17 cellular contexts compared by ENCODE assay signal in genomic region chr3:14363379-14363778, GRCh38.
"Had no signal": no experiment of that assay in that cellular context is flagged by ENCODE, and none has a peak within 500 bp of the region (broad histone marks: within the 10 kb centered on the region; RNA-seq: fewer than 3 reads in every experiment).

No MANE protein-coding gene starts in this region.

- H3K4me1 ChIP-seq: gastrocnemius medialis, prostate gland, right atrium auricular region, uterus had no signal

- ATAC-seq: gastrocnemius medialis; left lobe of liver; stimulated activated naive B cell treated with anti-CD40 and anti-IgM and Interleukin-4, amounts not matched to agents 10 μg/mL and 1 μg/mL and 100 μg/mL, for 72 hours had no signal

- H3K9ac ChIP-seq: neural progenitor cell had no signal

- H3K4me3 ChIP-seq: gastrocnemius medialis, lung, mucosa of descending colon, neural progenitor cell, prostate gland, right atrium auricular region, sigmoid colon, spleen, thoracic aorta, tibial nerve, upper lobe of right lung, uterus had no signal

- H3K27ac ChIP-seq: gastrocnemius medialis, neural progenitor cell, prostate gland, right atrium auricular region, sigmoid colon, spleen, thoracic aorta, tibial nerve, upper lobe of right lung, uterus had no signal

- H3K36me3 ChIP-seq: gastrocnemius medialis, neural progenitor cell, prostate gland, right atrium auricular region, sigmoid colon, spleen, thoracic aorta, tibial nerve, upper lobe of right lung, uterus had no signal

- DNase-seq: cortex of kidney; gastrocnemius medialis; naive thymus-derived CD4-positive, alpha-beta T cell; sigmoid colon; spleen; stimulated activated CD4-positive, alpha-beta T cell treated with anti-CD3 and anti-CD28 coated beads, Interleukin-4, amount 100 ng/mL, for 4 hours; stimulated activated naive B cell treated with anti-CD40 and anti-IgM and Interleukin-4, amounts not matched to agents 10 μg/mL and 1 μg/mL and 100 μg/mL, for 72 hours; upper lobe of right lung; uterus had no signal

- H2AFZ ChIP-seq: neural progenitor cell had no signal

- H3K4me2 ChIP-seq: neural progenitor cell had no signal

- H3K9me3 ChIP-seq: gastrocnemius medialis, mucosa of descending colon, prostate gland, right atrium auricular region, sigmoid colon, spleen, thoracic aorta, tibial nerve, upper lobe of right lung, uterus had no signal

- H3K27me3 ChIP-seq: gastrocnemius medialis, neural progenitor cell, right atrium auricular region, sigmoid colon, spleen, upper lobe of right lung, uterus had no signal
